In genomic region chr2:205808493-205809121, GRCh38 we compare ENCODE assay signal across 1 cellular context.
TF ChIP-seq lines count a peak whose summit lies in the region.

No MANE protein-coding gene starts in this region.

TF ChIP-seq in IMR-90, 13 proteins besides CTCF, POLR2A, EP300 and RAD21 (continued from another document):
- TF ChIP-seq RCOR1 (IDR thresholded peaks at IDR 0.05; ENCODE audit: insufficient replicate concordance, low read length): no peak
- no peak for TF ChIP-seq CHD1 (IDR thresholded peaks at IDR 0.05; ENCODE audit: low read depth, low read length)
- TF ChIP-seq NFE2L2 (IDR thresholded peaks at IDR 0.05; ENCODE audit: low read depth, low read length): no peak
- TF ChIP-seq RFX5 (IDR thresholded peaks at IDR 0.05; ENCODE audit: low read depth, low read length): no peak
- TF ChIP-seq MXI1 (IDR thresholded peaks at IDR 0.05; ENCODE audit: borderline replicate concordance, low read depth, low read length): no peak
- no peak for TF ChIP-seq FOS (IDR thresholded peaks at IDR 0.05; ENCODE audit: low read depth, low read length)
- no peak for TF ChIP-seq CEBPB (IDR thresholded peaks at IDR 0.05; ENCODE audit: low read depth, low read length)
- no peak for TF ChIP-seq BHLHE40 (IDR thresholded peaks at IDR 0.05; ENCODE audit: low read depth, low read length)
- TF ChIP-seq SMC3 (IDR thresholded peaks at IDR 0.05; ENCODE audit: low read depth, low read length): no peak
- TF ChIP-seq ELK1 (IDR thresholded peaks at IDR 0.05; ENCODE audit: borderline replicate concordance, low read depth, low read length): no peak
- TF ChIP-seq USF2 (IDR thresholded peaks at IDR 0.05; ENCODE audit: low read depth, low read length): no peak
